In genomic region chr5:108727639-108728565, GRCh38 we compare ENCODE assay signal across 8 cellular contexts. TPM values are rescaled to one million over a fixed set of nuclear protein-coding genes. Genes with fewer than 3 reads are reported as not detected.
DNase-seq lines count a peak whose midpoint lies in the region; ATAC-seq and TF ChIP-seq lines count a peak whose summit lies in the region.

No MANE protein-coding gene starts in this region.

- H3K9ac ChIP-seq in SU-DHL-6 (ENCODE audit: low read length) = peak overlapping the region; percentile 49
- H3K9ac ChIP-seq in parathyroid adenoma = peak overlapping the region; percentile 75

- TF ChIP-seq POLR2A in heart left ventricle (IDR thresholded peaks at IDR 0.05) = peak in 1 of 2 donors; percentile 76

- no peaks in the 10 kb centered on the region for H4K20me1 ChIP-seq in SU-DHL-6 (ENCODE audit: low read depth, low read length)

- no peak for TF ChIP-seq CTCF in GM12875 (IDR thresholded peaks at IDR 0.05; ENCODE audit: borderline replicate concordance, insufficient read depth, low read depth, low read length)
- TF ChIP-seq CTCF in SU-DHL-6 (IDR thresholded peaks at IDR 0.05; ENCODE audit: insufficient read depth, low read length, poor library complexity, severe bottlenecking) = no peak
- TF ChIP-seq CTCF in heart left ventricle (IDR thresholded peaks at IDR 0.05) = peak in 3 of 12 donors; percentile 10 to 38 (median 13)
- peak; percentile 8 for TF ChIP-seq CTCF in parathyroid adenoma (IDR thresholded peaks at IDR 0.05)

- no peaks in the 10 kb centered on the region for H3K9me2 ChIP-seq in SU-DHL-6 (replicated peaks; ENCODE audit: insufficient read depth, low read length)

- H3K27me3 ChIP-seq in SU-DHL-6 (ENCODE audit: low read length) (no peaks in the 10 kb centered on the region), heart left ventricle (no peaks in the 10 kb centered on the region), parathyroid adenoma (ENCODE audit: control insufficient read depth, insufficient read depth, low read length) (no peaks in the 10 kb centered on the region)

- no peaks in the 10 kb centered on the region for H3K9me3 ChIP-seq in SU-DHL-6 (ENCODE audit: insufficient read depth, low read length)
- H3K9me3 ChIP-seq in heart left ventricle = no peaks in the 10 kb centered on the region
- no peaks in the 10 kb centered on the region for H3K9me3 ChIP-seq in parathyroid adenoma (ENCODE audit: control insufficient read depth, low read length)

- no peaks in the 10 kb centered on the region for H3F3A ChIP-seq in SU-DHL-6 (ENCODE audit: insufficient read depth)

- H3K27ac ChIP-seq in SU-DHL-6 (ENCODE audit: low read depth, low read length) (no peak overlapping the region), heart left ventricle (peak overlapping the region; percentile 72 to 95 (median 90)), parathyroid adenoma (peak overlapping the region; percentile 91)

- H3K79me2 ChIP-seq in SU-DHL-6 (ENCODE audit: insufficient read depth, low read length) (no peaks in the 10 kb centered on the region), parathyroid adenoma (no peaks in the 10 kb centered on the region)

- H3K4me1 ChIP-seq in heart left ventricle = peaks cover 0 to 33% (median 5%) of the 10 kb centered on the region in 12 donors
- peaks cover 12% of the 10 kb centered on the region for H3K4me1 ChIP-seq in parathyroid adenoma

- intact Hi-C loops in heart left ventricle (cut with DNase I) = loop anchor here in 6 of 10 donors (1.0 to 10.0 kb wide), 4 partner anchors 20 to 687 kb away; no protein-coding TSS in a partner anchor

- peak overlapping the region; percentile 60 for H3K4me2 ChIP-seq in SU-DHL-6 (ENCODE audit: low read depth, low read length, poor library complexity, severe bottlenecking)
- H3K4me2 ChIP-seq in parathyroid adenoma (ENCODE audit: low read length) = peak overlapping the region; percentile 60

- peak; percentile 70 for DNase-seq in NCI-H1092 treated with DMSO at 0.1 percent for 48 hours (lab: John Stamatoyannopoulos, UW)
- DNase-seq in amygdala (lab: John Stamatoyannopoulos, UW) = peak; percentile 23 to 85 (median 72)
- DNase-seq in heart left ventricle = peak; percentile 93 to 95 (median 93)
- no peak for DNase-seq in KG1 (lab: John Stamatoyannopoulos, UW)

- peak overlapping the region; percentile 80 for H3K4me3 ChIP-seq in GM12875 (ENCODE audit: low read depth, low read length)
- peak overlapping the region; percentile 50 for H3K4me3 ChIP-seq in SU-DHL-6 (ENCODE audit: insufficient read depth, low read length, poor library complexity, severe bottlenecking)
- H3K4me3 ChIP-seq in heart left ventricle = peak overlapping the region; percentile 40 to 95 (median 84)
- H3K4me3 ChIP-seq in parathyroid adenoma (ENCODE audit: low read depth, low read length) = peak overlapping the region; percentile 81

- ATAC-seq in HG02610 (IDR thresholded peaks at IDR 0.05; ENCODE audit: unreplicated experiment) = peak; percentile 60
- ATAC-seq in heart left ventricle = peak; percentile 100

- WGBS in heart left ventricle, 4 donors = 0 to 1% (median 1%) methylated on average over 43 to 61 of the region's 61 CpGs

- H2AFZ ChIP-seq in SU-DHL-6 (ENCODE audit: low read depth, low read length, severe bottlenecking) (peak overlapping the region; percentile 69), parathyroid adenoma (peak overlapping the region; percentile 83)

- H3K36me3 ChIP-seq in SU-DHL-6 (ENCODE audit: low read length) = no peaks in the 10 kb centered on the region
- H3K36me3 ChIP-seq in heart left ventricle = no peaks in the 10 kb centered on the region
- H3K36me3 ChIP-seq in parathyroid adenoma (ENCODE audit: control insufficient read depth, insufficient read depth, low read length) = no peaks in the 10 kb centered on the region

RNA-seq across cellular contexts. Expression of gene FER, which starts 19.8 kb away (rescaled TPM):
- 10 to 100 TPM; 10.2 to 25.7 (median 14.5) TPM for total RNA-seq in heart left ventricle
- 1 to 10 TPM; 1.4 to 3.0 TPM for polyA plus RNA-seq in heart left ventricle
